Comparison of ENCODE assay signal across 26 cellular contexts in the genomic region with DNA sequence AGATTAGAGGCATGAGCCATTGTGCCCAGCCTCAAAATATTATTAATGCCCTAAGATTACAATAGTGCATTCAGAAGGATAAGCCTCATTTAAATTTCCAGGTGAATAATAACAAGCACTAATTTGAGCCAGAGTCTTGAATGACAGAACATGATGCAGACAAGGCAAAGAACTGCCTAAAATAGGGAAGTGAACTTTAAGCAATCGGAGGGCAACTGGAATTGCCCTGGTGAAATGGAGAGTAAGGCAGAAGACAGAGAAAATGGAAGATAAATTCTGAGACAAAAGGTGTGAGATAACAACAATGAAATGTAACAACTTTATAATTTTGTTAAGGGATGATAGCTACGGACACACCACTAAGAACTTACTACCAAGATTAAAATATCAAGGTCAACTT.
"Had no signal": no experiment of that assay in that cellular context is flagged by ENCODE, and none has a peak within 500 bp of the region (broad histone marks: within the 10 kb centered on the region; RNA-seq: fewer than 3 reads in every experiment).

No MANE protein-coding gene starts in this region.

- H3K9me3 Mint-ChIP-seq: activated naive CD4-positive, alpha-beta T cell treated with anti-CD3 and anti-CD28 coated beads for 36 hours; activated naive CD8-positive, alpha-beta T cell treated with anti-CD3 and anti-CD28 coated beads, Interleukin-2, amount 10 ng/mL, durations not matched to agents 7 days and 5 days; activated T-helper 1 cell treated with anti-CD3 and anti-CD28 coated beads, Interleukin-12 subunit alpha, Interleukin-12 subunit beta, Interleukin-2, Interleukin-4 antibody, amounts not matched to agents 30 ng/mL and 10 ng/mL and 1 ng/mL, durations not matched to agents 14 hours and 24 hours and 36 hours; brain; nephron progenitor cell; stimulated activated effector memory CD8-positive, alpha-beta T cell treated with anti-CD3 and anti-CD28 coated beads, Interleukin-12 subunit alpha, Interleukin-12 subunit beta, amount 100 ng/mL, for 72 hours; stimulated activated naive CD8-positive, alpha-beta T cell treated with anti-CD3 and anti-CD28 coated beads, Interleukin-15, amount 100 ng/mL, for 72 hours had no signal

- FAIRE-seq: endothelial cell of umbilical vein, keratinocyte, pancreas had no signal

- H3K4me3 Mint-ChIP-seq: activated naive CD4-positive, alpha-beta T cell treated with anti-CD3 and anti-CD28 coated beads for 36 hours; activated naive CD8-positive, alpha-beta T cell treated with anti-CD3 and anti-CD28 coated beads, Interleukin-2, amount 10 ng/mL, durations not matched to agents 7 days and 5 days; activated T-helper 1 cell treated with anti-CD3 and anti-CD28 coated beads, Interleukin-12 subunit alpha, Interleukin-12 subunit beta, Interleukin-2, Interleukin-4 antibody, amounts not matched to agents 30 ng/mL and 10 ng/mL and 1 ng/mL, durations not matched to agents 14 hours and 24 hours and 36 hours; brain; nephron progenitor cell; stimulated activated effector memory CD8-positive, alpha-beta T cell treated with anti-CD3 and anti-CD28 coated beads, Interleukin-12 subunit alpha, Interleukin-12 subunit beta, amount 100 ng/mL, for 72 hours; stimulated activated naive CD8-positive, alpha-beta T cell treated with anti-CD3 and anti-CD28 coated beads, Interleukin-15, amount 100 ng/mL, for 72 hours had no signal

- H3K27ac Mint-ChIP-seq: activated naive CD4-positive, alpha-beta T cell treated with anti-CD3 and anti-CD28 coated beads for 36 hours; activated naive CD8-positive, alpha-beta T cell treated with anti-CD3 and anti-CD28 coated beads, Interleukin-2, amount 10 ng/mL, durations not matched to agents 7 days and 5 days; activated T-helper 1 cell treated with anti-CD3 and anti-CD28 coated beads, Interleukin-12 subunit alpha, Interleukin-12 subunit beta, Interleukin-2, Interleukin-4 antibody, amounts not matched to agents 30 ng/mL and 10 ng/mL and 1 ng/mL, durations not matched to agents 14 hours and 24 hours and 36 hours; brain; nephron progenitor cell; stimulated activated effector memory CD8-positive, alpha-beta T cell treated with anti-CD3 and anti-CD28 coated beads, Interleukin-12 subunit alpha, Interleukin-12 subunit beta, amount 100 ng/mL, for 72 hours; stimulated activated naive CD8-positive, alpha-beta T cell treated with anti-CD3 and anti-CD28 coated beads, Interleukin-15, amount 100 ng/mL, for 72 hours had no signal

- H3K36me3 Mint-ChIP-seq: stimulated activated effector memory CD8-positive, alpha-beta T cell treated with anti-CD3 and anti-CD28 coated beads, Interleukin-12 subunit alpha, Interleukin-12 subunit beta, amount 100 ng/mL, for 72 hours had no signal

- H3K4me1 Mint-ChIP-seq: activated naive CD8-positive, alpha-beta T cell treated with anti-CD3 and anti-CD28 coated beads, Interleukin-2, amount 10 ng/mL, durations not matched to agents 7 days and 5 days; brain; nephron progenitor cell; stimulated activated effector memory CD8-positive, alpha-beta T cell treated with anti-CD3 and anti-CD28 coated beads, Interleukin-12 subunit alpha, Interleukin-12 subunit beta, amount 100 ng/mL, for 72 hours; stimulated activated naive CD8-positive, alpha-beta T cell treated with anti-CD3 and anti-CD28 coated beads, Interleukin-15, amount 100 ng/mL, for 72 hours had no signal

- DNase-seq: activated CD4-positive, alpha-beta T cell treated with anti-CD3 and anti-CD28 coated beads for 4 hours; activated CD4-positive, alpha-beta T cell treated with anti-CD3 and anti-CD28 coated beads, Interleukin-2, amount 50 U/mL, for 48 hours; activated CD8-positive, alpha-beta memory T cell treated with anti-CD3 and anti-CD28 coated beads for 24 hours; activated effector memory CD4-positive, alpha-beta T cell treated with anti-CD3 and anti-CD28 coated beads, Interleukin-2, amount 50 U/mL, for 16 hours; activated naive CD4-positive, alpha-beta T cell treated with anti-CD3 and anti-CD28 coated beads for 36 hours; activated naive CD8-positive, alpha-beta T cell treated with anti-CD3 and anti-CD28 coated beads, Interleukin-2, amount 10 ng/mL, durations not matched to agents 7 days and 5 days; foreskin fibroblast; head of caudate nucleus; hippocampal formation; left colon; mammary epithelial cell; nephron progenitor cell; pancreas; retina; stimulated activated CD4-positive, alpha-beta T cell treated with anti-CD3 and anti-CD28 coated beads, Interleukin-12 subunit alpha, Interleukin-12 subunit beta, amount 100 ng/mL, for 4 hours; stimulated activated CD4-positive, alpha-beta T cell treated with anti-CD3 and anti-CD28 coated beads, Interleukin-4, amount 100 ng/mL, for 24 hours; stimulated activated naive CD8-positive, alpha-beta T cell treated with anti-CD3 and anti-CD28 coated beads, Interleukin-15, amount 100 ng/mL, for 72 hours; substantia nigra; upper lobe of left lung had no signal

- H3K27me3 Mint-ChIP-seq: activated naive CD8-positive, alpha-beta T cell treated with anti-CD3 and anti-CD28 coated beads, Interleukin-2, amount 10 ng/mL, durations not matched to agents 7 days and 5 days; brain; stimulated activated naive CD8-positive, alpha-beta T cell treated with anti-CD3 and anti-CD28 coated beads, Interleukin-15, amount 100 ng/mL, for 72 hours had no signal

- ATAC-seq: esophagus mucosa; left colon; pancreas; sciatic nerve; stimulated activated effector memory CD8-positive, alpha-beta T cell treated with anti-CD3 and anti-CD28 coated beads, Interleukin-12 subunit alpha, Interleukin-12 subunit beta, amount 100 ng/mL, for 72 hours; stimulated activated naive CD8-positive, alpha-beta T cell treated with anti-CD3 and anti-CD28 coated beads, Interleukin-15, amount 100 ng/mL, for 72 hours had no signal
